1 cellular context compared by ENCODE assay signal in genomic region chr1:12601690-12602632, GRCh38.
TF ChIP-seq lines count a peak whose summit lies in the region.

No MANE protein-coding gene starts in this region.

TF ChIP-seq in K562, 482 proteins besides CTCF, POLR2A, EP300 and RAD21 (continued from another document):
- TF ChIP-seq, protein P1, sequence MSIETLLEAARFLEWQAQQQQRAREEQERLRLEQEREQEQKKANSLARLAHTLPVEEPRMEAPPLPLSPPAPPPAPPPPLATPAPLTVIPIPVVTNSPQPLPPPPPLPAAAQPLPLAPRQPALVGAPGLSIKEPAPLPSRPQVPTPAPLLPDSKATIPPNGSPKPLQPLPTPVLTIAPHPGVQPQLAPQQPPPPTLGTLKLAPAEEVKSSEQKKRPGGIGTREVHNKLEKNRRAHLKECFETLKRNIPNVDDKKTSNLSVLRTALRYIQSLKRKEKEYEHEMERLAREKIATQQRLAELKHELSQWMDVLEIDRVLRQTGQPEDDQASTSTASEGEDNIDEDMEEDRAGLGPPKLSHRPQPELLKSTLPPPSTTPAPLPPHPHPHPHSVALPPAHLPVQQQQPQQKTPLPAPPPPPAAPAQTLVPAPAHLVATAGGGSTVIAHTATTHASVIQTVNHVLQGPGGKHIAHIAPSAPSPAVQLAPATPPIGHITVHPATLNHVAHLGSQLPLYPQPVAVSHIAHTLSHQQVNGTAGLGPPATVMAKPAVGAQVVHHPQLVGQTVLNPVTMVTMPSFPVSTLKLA (conservative IDR thresholded peaks at IDR 0.05): peak in 1 of 2 experiments; percentile 45; a peak in 3 of 4 replicates
- TF ChIP-seq GATAD2A (IDR thresholded peaks at IDR 0.05): no peak
- TF ChIP-seq, protein P2, sequence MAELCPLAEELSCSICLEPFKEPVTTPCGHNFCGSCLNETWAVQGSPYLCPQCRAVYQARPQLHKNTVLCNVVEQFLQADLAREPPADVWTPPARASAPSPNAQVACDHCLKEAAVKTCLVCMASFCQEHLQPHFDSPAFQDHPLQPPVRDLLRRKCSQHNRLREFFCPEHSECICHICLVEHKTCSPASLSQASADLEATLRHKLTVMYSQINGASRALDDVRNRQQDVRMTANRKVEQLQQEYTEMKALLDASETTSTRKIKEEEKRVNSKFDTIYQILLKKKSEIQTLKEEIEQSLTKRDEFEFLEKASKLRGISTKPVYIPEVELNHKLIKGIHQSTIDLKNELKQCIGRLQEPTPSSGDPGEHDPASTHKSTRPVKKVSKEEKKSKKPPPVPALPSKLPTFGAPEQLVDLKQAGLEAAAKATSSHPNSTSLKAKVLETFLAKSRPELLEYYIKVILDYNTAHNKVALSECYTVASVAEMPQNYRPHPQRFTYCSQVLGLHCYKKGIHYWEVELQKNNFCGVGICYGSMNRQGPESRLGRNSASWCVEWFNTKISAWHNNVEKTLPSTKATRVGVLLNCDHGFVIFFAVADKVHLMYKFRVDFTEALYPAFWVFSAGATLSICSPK (IDR thresholded peaks at IDR 0.05; ENCODE audit: borderline replicate concordance): no peak
- peak; percentile 72 for TF ChIP-seq HMBOX1 (IDR thresholded peaks at IDR 0.05)
- TF ChIP-seq DPF2 (IDR thresholded peaks at IDR 0.05): peak; percentile 35; the same call in 1 of the 2 replicates
- TF ChIP-seq BRCA1 (IDR thresholded peaks at IDR 0.05): no peak
- TF ChIP-seq BRCA1 (CRISPR knock-in tag; IDR thresholded peaks at IDR 0.05): no peak; the same call in 1 of the 2 replicates
- TF ChIP-seq ZNF347 (CRISPR knock-in tag; IDR thresholded peaks at IDR 0.05; ENCODE audit: low read depth): no peak
